In genomic region chr19:35266904-35267817, GRCh38 we compare ENCODE assay signal across 8 cellular contexts. TPM values are rescaled to one million over a fixed set of nuclear protein-coding genes. Genes with fewer than 3 reads are reported as not detected.
DNase-seq lines count a peak whose midpoint lies in the region; ATAC-seq and TF ChIP-seq lines count a peak whose summit lies in the region.

No MANE protein-coding gene starts in this region.

- H3K4me3 ChIP-seq in HEK293 (ENCODE audit: low read depth, low read length) (peak overlapping the region; percentile 55), WI38 (ENCODE audit: low read depth, low read length) (peak overlapping the region; percentile 83), dorsolateral prefrontal cortex (peak overlapping the region; percentile 39 to 96 (median 84))

- no peak for ATAC-seq in HG03135 (IDR thresholded peaks at IDR 0.05; ENCODE audit: unreplicated experiment)

- H3K27ac ChIP-seq in HEK293 (ENCODE audit: extremely low read depth, low read depth, low read length) = peak overlapping the region; percentile 100
- H3K27ac ChIP-seq in dorsolateral prefrontal cortex = peak overlapping the region; percentile 41 to 99 (median 96)

- peaks cover 19% of the 10 kb centered on the region for H3K36me3 Mint-ChIP-seq in stimulated activated naive CD8-positive, alpha-beta T cell treated with anti-CD3 and anti-CD28 coated beads, Interleukin-15, Interleukin-2, amounts not matched to agents 100 ng/mL and 50 ng/mL, for 24 hours (ENCODE audit: low read depth)

- TF ChIP-seq CTCF in HEK293 (tag by site-specific recombination; IDR thresholded peaks at IDR 0.05) (no peak; the same call in none of the 2 replicates), WI38 (IDR thresholded peaks at IDR 0.05; ENCODE audit: low read depth, low read length) (no peak), dorsolateral prefrontal cortex (IDR thresholded peaks at IDR 0.05 in 54 of 56, conservative IDR thresholded peaks at IDR 0.05 in 2 of 56; ENCODE audit: low read depth in 1 of 56, partially characterized antibody in 56 of 56) (peak in 1 of 56 donors; percentile 8)

- DNase-seq in AG08395 (ENCODE audit: low spot score) (peak; percentile 44), dorsolateral prefrontal cortex (peak in 6 of 10 donors; percentile 42 to 69 (median 58)), lung microvascular endothelial cell (ENCODE audit: low read depth in 2 of 2) (peak; percentile 43 to 55), HPDE6-E6E7 (ENCODE audit: extremely low spot score) (no peak)

- no peaks in the 10 kb centered on the region for H3K27me3 ChIP-seq in dorsolateral prefrontal cortex

- H3K36me3 ChIP-seq in HEK293 (ENCODE audit: control insufficient read depth in 2 of 2, insufficient read depth in 1 of 2, low read length in 2 of 2) = peaks cover 48 to 58% of the 10 kb centered on the region in 2 experiments

- intact Hi-C loops in dorsolateral prefrontal cortex (cut with DNase I) = loop anchor here (5.0 to 10.0 kb wide), 4 partner anchors 40 to 295 kb away; partner anchors contain the start of genes FAM187B (in 1 of the 2) and HPN (in 1 of the 2)

- H3K27me3 Mint-ChIP-seq in stimulated activated naive CD8-positive, alpha-beta T cell treated with anti-CD3 and anti-CD28 coated beads, Interleukin-15, Interleukin-2, amounts not matched to agents 100 ng/mL and 50 ng/mL, for 24 hours = no peaks in the 10 kb centered on the region

- H3K9me3 ChIP-seq in HEK293 (ENCODE audit: control insufficient read depth, insufficient read depth, low read depth, low read length) = no peaks in the 10 kb centered on the region

- no peaks in the 10 kb centered on the region for H3K9me3 Mint-ChIP-seq in stimulated activated naive CD8-positive, alpha-beta T cell treated with anti-CD3 and anti-CD28 coated beads, Interleukin-15, Interleukin-2, amounts not matched to agents 100 ng/mL and 50 ng/mL, for 24 hours

- peak overlapping the region; percentile 89 for H3K4me3 Mint-ChIP-seq in stimulated activated naive CD8-positive, alpha-beta T cell treated with anti-CD3 and anti-CD28 coated beads, Interleukin-15, Interleukin-2, amounts not matched to agents 100 ng/mL and 50 ng/mL, for 24 hours

- peaks cover 24% of the 10 kb centered on the region for H3K4me1 ChIP-seq in HEK293 (ENCODE audit: control insufficient read depth, insufficient read depth, low read length)

- H3K4me1 Mint-ChIP-seq in stimulated activated naive CD8-positive, alpha-beta T cell treated with anti-CD3 and anti-CD28 coated beads, Interleukin-15, Interleukin-2, amounts not matched to agents 100 ng/mL and 50 ng/mL, for 24 hours (ENCODE audit: low read depth) = peaks cover 36% of the 10 kb centered on the region

- POLR2A ChIA-PET in HEK293 (lab: Yijun Ruan, JAX) = interaction anchor here (0.6 to 4.7 kb wide), 13 partner anchors 10 to 735 kb away, joined by 3 to 26 read pairs (median 5); partner anchors contain the start of genes HAMP and PSENEN

- CTCF ChIA-PET in HEK293 (lab: Yijun Ruan, JAX) = interaction anchor here (0.5 to 1.4 kb wide), 5 partner anchors 78 to 1747 kb away, joined by 3 to 4 read pairs (median 3); no protein-coding TSS in a partner anchor

- peak overlapping the region; percentile 92 for H3K27ac Mint-ChIP-seq in stimulated activated naive CD8-positive, alpha-beta T cell treated with anti-CD3 and anti-CD28 coated beads, Interleukin-15, Interleukin-2, amounts not matched to agents 100 ng/mL and 50 ng/mL, for 24 hours

TF ChIP-seq in HEK293, 187 proteins besides CTCF, POLR2A, EP300 and RAD21 (continues in another document):
- peak; percentile 99 for TF ChIP-seq ZBTB20 (tag by site-specific recombination; IDR thresholded peaks at IDR 0.05)
- TF ChIP-seq, protein P1, sequence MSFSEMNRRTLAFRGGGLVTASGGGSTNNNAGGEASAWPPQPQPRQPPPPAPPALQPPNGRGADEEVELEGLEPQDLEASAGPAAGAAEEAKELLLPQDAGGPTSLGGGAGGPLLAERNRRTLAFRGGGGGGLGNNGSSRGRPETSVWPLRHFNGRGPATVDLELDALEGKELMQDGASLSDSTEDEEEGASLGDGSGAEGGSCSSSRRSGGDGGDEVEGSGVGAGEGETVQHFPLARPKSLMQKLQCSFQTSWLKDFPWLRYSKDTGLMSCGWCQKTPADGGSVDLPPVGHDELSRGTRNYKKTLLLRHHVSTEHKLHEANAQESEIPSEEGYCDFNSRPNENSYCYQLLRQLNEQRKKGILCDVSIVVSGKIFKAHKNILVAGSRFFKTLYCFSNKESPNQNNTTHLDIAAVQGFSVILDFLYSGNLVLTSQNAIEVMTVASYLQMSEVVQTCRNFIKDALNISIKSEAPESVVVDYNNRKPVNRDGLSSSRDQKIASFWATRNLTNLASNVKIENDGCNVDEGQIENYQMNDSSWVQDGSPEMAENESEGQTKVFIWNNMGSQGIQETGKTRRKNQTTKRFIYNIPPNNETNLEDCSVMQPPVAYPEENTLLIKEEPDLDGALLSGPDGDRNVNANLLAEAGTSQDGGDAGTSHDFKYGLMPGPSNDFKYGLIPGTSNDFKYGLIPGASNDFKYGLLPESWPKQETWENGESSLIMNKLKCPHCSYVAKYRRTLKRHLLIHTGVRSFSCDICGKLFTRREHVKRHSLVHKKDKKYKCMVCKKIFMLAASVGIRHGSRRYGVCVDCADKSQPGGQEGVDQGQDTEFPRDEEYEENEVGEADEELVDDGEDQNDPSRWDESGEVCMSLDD (tag by site-specific recombination; IDR thresholded peaks at IDR 0.05) = peak; percentile 79
- peak; percentile 48; the same call in 1 of the 2 replicates for TF ChIP-seq ZNF10 (tag by site-specific recombination; IDR thresholded peaks at IDR 0.05)
- peak; percentile 54 for TF ChIP-seq ZNF366 (tag by site-specific recombination; conservative IDR thresholded peaks at IDR 0.05)
- peak; percentile 85 for TF ChIP-seq ZBTB48 (tag by site-specific recombination; IDR thresholded peaks at IDR 0.05)
- no peak for TF ChIP-seq ZNF529 (tag by site-specific recombination; IDR thresholded peaks at IDR 0.05; ENCODE audit: insufficient replicate concordance)
- TF ChIP-seq PRDM1 (tag by site-specific recombination; IDR thresholded peaks at IDR 0.05) = no peak
- TF ChIP-seq ZNF660 (tag by site-specific recombination; IDR thresholded peaks at IDR 0.05) = no peak
- peak; percentile 74; the same call in 1 of the 2 replicates for TF ChIP-seq ZBTB21 (tag by site-specific recombination; IDR thresholded peaks at IDR 0.05)
- peak; percentile 78; the same call in 1 of the 2 replicates for TF ChIP-seq ZNF600 (tag by site-specific recombination; IDR thresholded peaks at IDR 0.05)
- TF ChIP-seq, protein P2, sequence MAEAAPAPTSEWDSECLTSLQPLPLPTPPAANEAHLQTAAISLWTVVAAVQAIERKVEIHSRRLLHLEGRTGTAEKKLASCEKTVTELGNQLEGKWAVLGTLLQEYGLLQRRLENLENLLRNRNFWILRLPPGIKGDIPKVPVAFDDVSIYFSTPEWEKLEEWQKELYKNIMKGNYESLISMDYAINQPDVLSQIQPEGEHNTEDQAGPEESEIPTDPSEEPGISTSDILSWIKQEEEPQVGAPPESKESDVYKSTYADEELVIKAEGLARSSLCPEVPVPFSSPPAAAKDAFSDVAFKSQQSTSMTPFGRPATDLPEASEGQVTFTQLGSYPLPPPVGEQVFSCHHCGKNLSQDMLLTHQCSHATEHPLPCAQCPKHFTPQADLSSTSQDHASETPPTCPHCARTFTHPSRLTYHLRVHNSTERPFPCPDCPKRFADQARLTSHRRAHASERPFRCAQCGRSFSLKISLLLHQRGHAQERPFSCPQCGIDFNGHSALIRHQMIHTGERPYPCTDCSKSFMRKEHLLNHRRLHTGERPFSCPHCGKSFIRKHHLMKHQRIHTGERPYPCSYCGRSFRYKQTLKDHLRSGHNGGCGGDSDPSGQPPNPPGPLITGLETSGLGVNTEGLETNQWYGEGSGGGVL (tag by site-specific recombination; IDR thresholded peaks at IDR 0.05) = peak; percentile 55; the same call in 1 of the 2 replicates
- peak; percentile 98 for TF ChIP-seq GLIS2 (tag by site-specific recombination; IDR thresholded peaks at IDR 0.05)
- TF ChIP-seq ZFP69B (tag by site-specific recombination; IDR thresholded peaks at IDR 0.05) = peak; percentile 45; the same call in 1 of the 2 replicates
- TF ChIP-seq, protein P3, sequence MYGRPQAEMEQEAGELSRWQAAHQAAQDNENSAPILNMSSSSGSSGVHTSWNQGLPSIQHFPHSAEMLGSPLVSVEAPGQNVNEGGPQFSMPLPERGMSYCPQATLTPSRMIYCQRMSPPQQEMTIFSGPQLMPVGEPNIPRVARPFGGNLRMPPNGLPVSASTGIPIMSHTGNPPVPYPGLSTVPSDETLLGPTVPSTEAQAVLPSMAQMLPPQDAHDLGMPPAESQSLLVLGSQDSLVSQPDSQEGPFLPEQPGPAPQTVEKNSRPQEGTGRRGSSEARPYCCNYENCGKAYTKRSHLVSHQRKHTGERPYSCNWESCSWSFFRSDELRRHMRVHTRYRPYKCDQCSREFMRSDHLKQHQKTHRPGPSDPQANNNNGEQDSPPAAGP (tag by site-specific recombination; IDR thresholded peaks at IDR 0.05) = peak; percentile 78
- TF ChIP-seq ZNF843 (tag by site-specific recombination; IDR thresholded peaks at IDR 0.05) = peak; percentile 38
- no peak for TF ChIP-seq ZFP3 (tag by site-specific recombination; IDR thresholded peaks at IDR 0.05; ENCODE audit: low read depth)
- TF ChIP-seq ZSCAN23 (tag by site-specific recombination; IDR thresholded peaks at IDR 0.05) = 0 out of 2 replicates have a peak, but pooled peaks have one; percentile 28

RNA-seq across cellular contexts. Expression of gene USF2, which starts 1.6 kb away (rescaled TPM):
- total RNA-seq in dorsolateral prefrontal cortex (100 to 1,000 TPM; 141 to 299 (median 188) TPM), lung microvascular endothelial cell (25.5 and 52.2 TPM in 2 replicates)

RNA-seq across cellular contexts. Expression of gene HAMP, which starts 15.2 kb away (rescaled TPM):
- 10 to 100 TPM in 42 of 120 experiments, 1 to 10 TPM in 68, under 1 TPM in 3, not detected in 7; 0.82 to 44.5 (median 6.7) TPM for total RNA-seq in dorsolateral prefrontal cortex
- total RNA-seq in lung microvascular endothelial cell = under 0.01 TPM in 2 replicates

RNA-seq across cellular contexts. Expression of gene LSR, which starts 18.4 kb away (rescaled TPM):
- total RNA-seq in dorsolateral prefrontal cortex (10 to 100 TPM in 26 of 120 experiments, 1 to 10 TPM in 94; 3.1 to 18.0 (median 7.6) TPM), lung microvascular endothelial cell (0.20 and 0.44 TPM in 2 replicates)

RNA-seq across cellular contexts. Expression of gene MAG, which starts 24.8 kb away (rescaled TPM):
- total RNA-seq in dorsolateral prefrontal cortex (1,000 to 10,000 TPM in 1 of 120 experiments, 100 to 1,000 TPM in 101, 10 to 100 TPM in 18; 27.9 to 1,472 (median 249) TPM), lung microvascular endothelial cell (not detected in 2 replicates)

RNA-seq across cellular contexts. Expression of gene FAM187B, which starts 38.6 kb away (rescaled TPM):
- total RNA-seq in dorsolateral prefrontal cortex (under 1 TPM in 3 of 120 experiments, not detected in 117; 0.53 to 0.62 (median 0.59) TPM), lung microvascular endothelial cell (not detected in 2 replicates)
